In the genomic region with DNA sequence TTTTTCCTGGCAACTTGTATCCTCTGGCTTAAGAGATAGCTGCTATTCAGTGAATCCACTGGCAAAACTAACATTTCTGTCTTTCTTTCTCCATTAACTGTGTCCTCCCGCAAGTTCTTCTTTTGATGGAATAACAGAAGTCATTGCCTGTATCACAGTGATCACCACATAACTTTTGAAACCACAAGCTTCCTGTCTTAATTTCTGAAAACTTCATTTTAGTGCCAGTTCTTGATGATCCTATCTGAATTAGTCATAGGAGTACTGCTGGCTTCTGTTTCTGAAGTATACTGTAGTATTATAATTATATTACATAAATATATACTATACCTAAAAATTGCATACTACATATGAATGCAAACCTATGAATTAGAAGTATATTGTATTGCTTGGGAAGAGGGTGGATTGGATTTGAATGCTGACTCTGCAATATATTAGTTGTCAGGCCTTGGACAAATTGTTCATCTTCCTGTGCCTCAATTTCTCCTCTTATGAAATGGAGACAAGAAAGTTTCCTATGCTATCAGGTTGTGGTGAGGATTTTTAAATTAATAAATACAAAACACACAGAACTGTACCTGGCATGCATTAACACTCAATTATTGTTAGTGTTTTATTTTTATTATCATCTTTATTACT, we compare ENCODE assay signal across 19 cellular contexts.
DNase-seq lines count a peak whose midpoint lies in the region; ATAC-seq, FAIRE-seq and TF ChIP-seq lines count a peak whose summit lies in the region.
"Had no signal": no experiment of that assay in that cellular context is flagged by ENCODE, and none has a peak within 500 bp of the region (broad histone marks: within the 10 kb centered on the region; RNA-seq: fewer than 3 reads in every experiment).

No MANE protein-coding gene starts in this region.

- no peak for TF ChIP-seq RAD21 in GM12878 (IDR thresholded peaks at IDR 0.05; ENCODE audit: insufficient read depth, low read depth, low read length)

- SMC1A ChIA-PET in GM12878 (lab: Charles Lee; ENCODE audit: uncharacterized antibody, unreplicated experiment), result no interaction called here

- RAD21 ChIA-PET in GM12878 (lab: Charles Lee; ENCODE audit: unreplicated experiment), result no interaction called here

- no peaks in the 10 kb centered on the region for H3K27me3 ChIP-seq in GM12878 (replicated peaks in 1 of 2; ENCODE audit: control insufficient read depth in 2 of 2, insufficient read depth in 2 of 2, low read length in 1 of 2)
- H3K27me3 ChIP-seq: esophagus squamous epithelium, uterus had no signal

- POLR2A ChIA-PET in GM12878 (lab: Charles Lee), result interaction anchor here (0.6 kb wide), 1 partner anchor 48 kb away, joined by 6 read pairs; no protein-coding TSS in a partner anchor

- CTCF ChIA-PET in GM12878 (lab: Yijun Ruan, JAX), result no interaction called here

- no peak for FAIRE-seq in GM12878 (lab: Jason Lieb, UNC)
- FAIRE-seq: G401.6 had no signal

- H3K27me3 Mint-ChIP-seq in nephron progenitor cell (ENCODE audit: low read depth, poor library complexity), result no peaks in the 10 kb centered on the region
- H3K27me3 Mint-ChIP-seq: activated CD4-positive, alpha-beta T cell treated with anti-CD3 and anti-CD28 coated beads, Interleukin-2, amount 10 ng/mL, durations not matched to agents 7 days and 5 days; CD4-positive, alpha-beta memory T cell; dendritic cell treated with granulocyte-macrophage colony-stimulating factor and Interleukin-4, amounts not matched to agents 40 ng/mL and 50 ng/mL, for 4 days; memory B cell; stimulated activated naive CD8-positive, alpha-beta T cell treated with anti-CD3 and anti-CD28 coated beads, Interleukin-15, Interleukin-2, amounts not matched to agents 100 ng/mL and 50 ng/mL, for 24 hours had no signal

- no peaks in the 10 kb centered on the region for H3K9me3 ChIP-seq in GM12878 (replicated peaks; ENCODE audit: control insufficient read depth, insufficient read depth, low read length)
- H3K9me3 ChIP-seq: esophagus squamous epithelium, uterus had no signal

- no peak overlapping the region for H3K27ac ChIP-seq in GM12878 (ENCODE audit: control insufficient read depth, insufficient read depth)

- intact Hi-C loops in GM12878 (cut with micrococcal nuclease; ENCODE audit: unreplicated experiment), result no loop called here

- H3K4me1 ChIP-seq in GM12878 (ENCODE audit: control insufficient read depth, insufficient read depth, low read length), result no peaks in the 10 kb centered on the region

- no peaks in the 10 kb centered on the region for H3K36me3 Mint-ChIP-seq in nephron progenitor cell (ENCODE audit: low read depth)
- H3K36me3 Mint-ChIP-seq: CD4-positive, alpha-beta memory T cell; memory B cell had no signal

- H3K4me3 Mint-ChIP-seq in nephron progenitor cell, result no peak overlapping the region
- H3K4me3 Mint-ChIP-seq: activated CD4-positive, alpha-beta T cell treated with anti-CD3 and anti-CD28 coated beads, Interleukin-2, amount 10 ng/mL, durations not matched to agents 7 days and 5 days; activated T-cell treated with anti-CD3 and anti-CD28 coated beads, Interleukin-2, amount 50 U/mL, for 4 hours; CD4-positive, alpha-beta memory T cell; dendritic cell treated with granulocyte-macrophage colony-stimulating factor and Interleukin-4, amounts not matched to agents 40 ng/mL and 50 ng/mL, for 4 days; GM23338; memory B cell; stimulated activated naive CD8-positive, alpha-beta T cell treated with anti-CD3 and anti-CD28 coated beads, Interleukin-15, Interleukin-2, amounts not matched to agents 100 ng/mL and 50 ng/mL, for 24 hours had no signal

- DNase-seq in GDM1 (lab: John Stamatoyannopoulos, UW) (peak; percentile 55), OCI-M1 (lab: John Stamatoyannopoulos, UW) (peak; percentile 59), GM12878 (ENCODE audit: low read depth, low spot score) (no peak), nephron progenitor cell (no peak)
- DNase-seq: activated CD4-positive, alpha-beta T cell treated with anti-CD3 and anti-CD28 coated beads, Interleukin-2, amount 10 ng/mL, durations not matched to agents 7 days and 5 days; activated T-cell treated with anti-CD3 and anti-CD28 coated beads, Interleukin-2, amount 50 U/mL, for 4 hours; amniotic stem cell; CD4-positive, alpha-beta memory T cell; esophagus squamous epithelium; NCI-H2029; uterus had no signal

- TF ChIP-seq CTCF in GM12878 (IDR thresholded peaks at IDR 0.05 in 2 of 3, conservative IDR thresholded peaks at IDR 0.05 in 1 of 3; ENCODE audit: control insufficient read depth in 2 of 3, extremely low read depth in 1 of 3, insufficient read depth in 1 of 3, low read depth in 3 of 3, low read length in 3 of 3), result no peak
- no peak for TF ChIP-seq CTCF in nephron progenitor cell (IDR thresholded peaks at IDR 0.05)

- no TSS peak for BruUV-seq in GM12878 (replicated peaks; lab: Mats Ljungman, UMichigan)

- peak overlapping the region; percentile 60 for H3K27ac Mint-ChIP-seq in nephron progenitor cell
- H3K27ac Mint-ChIP-seq: activated CD4-positive, alpha-beta T cell treated with anti-CD3 and anti-CD28 coated beads, Interleukin-2, amount 10 ng/mL, durations not matched to agents 7 days and 5 days; CD4-positive, alpha-beta memory T cell; GM23338; memory B cell; stimulated activated naive CD8-positive, alpha-beta T cell treated with anti-CD3 and anti-CD28 coated beads, Interleukin-15, Interleukin-2, amounts not matched to agents 100 ng/mL and 50 ng/mL, for 24 hours had no signal

- TF ChIP-seq POLR2A in GM12878 (IDR thresholded peaks at IDR 0.05; ENCODE audit: low read depth, low read length), result no peak

- H3K79me2 ChIP-seq in GM12878 (ENCODE audit: control insufficient read depth, insufficient read depth, low read length), result no peaks in the 10 kb centered on the region

- no peak overlapping the region for H3K9ac ChIP-seq in GM12878 (ENCODE audit: control insufficient read depth, insufficient read depth, low read length)

- in situ Hi-C loops in GM12878 (cut with MboI), result no loop called here

- WGBS in GM12878 (ENCODE audit: insufficient coverage, insufficient replicate concordance, low lambda C conversion rate, missing lambda C conversion rate), result 93% methylated on average over 1 of the region's 1 CpG

- H3K4me1 Mint-ChIP-seq in nephron progenitor cell, result peaks cover 37% of the 10 kb centered on the region
- H3K4me1 Mint-ChIP-seq: activated CD4-positive, alpha-beta T cell treated with anti-CD3 and anti-CD28 coated beads, Interleukin-2, amount 10 ng/mL, durations not matched to agents 7 days and 5 days; CD4-positive, alpha-beta memory T cell; GM23338; memory B cell had no signal

- ATAC-seq in GM12878 (no peak), GM18858 (IDR thresholded peaks at IDR 0.05; ENCODE audit: unreplicated experiment) (no peak), HG02885 (IDR thresholded peaks at IDR 0.05; ENCODE audit: poor library complexity, unreplicated experiment) (no peak), HG03342 (IDR thresholded peaks at IDR 0.05; ENCODE audit: unreplicated experiment) (no peak)
- ATAC-seq: activated T-cell treated with anti-CD3 and anti-CD28 coated beads, Interleukin-2, amount 50 U/mL, for 4 hours; GM23338 had no signal

- H3K36me3 ChIP-seq in GM12878 (ENCODE audit: control insufficient read depth in 2 of 2, insufficient read depth in 2 of 2, low read length in 1 of 2), result no peaks in the 10 kb centered on the region
- H3K36me3 ChIP-seq: esophagus squamous epithelium, uterus had no signal

- no peaks in the 10 kb centered on the region for H3K9me3 Mint-ChIP-seq in nephron progenitor cell
- H3K9me3 Mint-ChIP-seq: activated CD4-positive, alpha-beta T cell treated with anti-CD3 and anti-CD28 coated beads, Interleukin-2, amount 10 ng/mL, durations not matched to agents 7 days and 5 days; dendritic cell treated with granulocyte-macrophage colony-stimulating factor and Interleukin-4, amounts not matched to agents 40 ng/mL and 50 ng/mL, for 4 days; GM23338; stimulated activated naive CD8-positive, alpha-beta T cell treated with anti-CD3 and anti-CD28 coated beads, Interleukin-15, Interleukin-2, amounts not matched to agents 100 ng/mL and 50 ng/mL, for 24 hours had no signal

- no peak overlapping the region for H3K4me3 ChIP-seq in GM12878
- H3K4me3 ChIP-seq: esophagus squamous epithelium, GM23338, uterus had no signal

- no peak overlapping the region for H3K4me2 ChIP-seq in GM12878 (ENCODE audit: control insufficient read depth, insufficient read depth)
- H3K4me2 ChIP-seq: GM23338 had no signal

- H2AFZ ChIP-seq in GM12878 (ENCODE audit: control insufficient read depth, low read depth, low read length), result no peak overlapping the region
- H2AFZ ChIP-seq: GM23338 had no signal

- TF ChIP-seq EP300 in GM12878 (IDR thresholded peaks at IDR 0.05; ENCODE audit: borderline replicate concordance in 1 of 2, control insufficient read depth in 1 of 2, low read depth in 2 of 2, low read length in 2 of 2), result no peak

- no peaks in the 10 kb centered on the region for H4K20me1 ChIP-seq in GM12878 (ENCODE audit: control insufficient read depth, insufficient read depth)

TF ChIP-seq in GM12878, 131 proteins besides CTCF, POLR2A, EP300 and RAD21 (continues in another document):
- no peak for TF ChIP-seq GABPA (IDR thresholded peaks at IDR 0.05; ENCODE audit: low read depth)
- TF ChIP-seq, protein P1, sequence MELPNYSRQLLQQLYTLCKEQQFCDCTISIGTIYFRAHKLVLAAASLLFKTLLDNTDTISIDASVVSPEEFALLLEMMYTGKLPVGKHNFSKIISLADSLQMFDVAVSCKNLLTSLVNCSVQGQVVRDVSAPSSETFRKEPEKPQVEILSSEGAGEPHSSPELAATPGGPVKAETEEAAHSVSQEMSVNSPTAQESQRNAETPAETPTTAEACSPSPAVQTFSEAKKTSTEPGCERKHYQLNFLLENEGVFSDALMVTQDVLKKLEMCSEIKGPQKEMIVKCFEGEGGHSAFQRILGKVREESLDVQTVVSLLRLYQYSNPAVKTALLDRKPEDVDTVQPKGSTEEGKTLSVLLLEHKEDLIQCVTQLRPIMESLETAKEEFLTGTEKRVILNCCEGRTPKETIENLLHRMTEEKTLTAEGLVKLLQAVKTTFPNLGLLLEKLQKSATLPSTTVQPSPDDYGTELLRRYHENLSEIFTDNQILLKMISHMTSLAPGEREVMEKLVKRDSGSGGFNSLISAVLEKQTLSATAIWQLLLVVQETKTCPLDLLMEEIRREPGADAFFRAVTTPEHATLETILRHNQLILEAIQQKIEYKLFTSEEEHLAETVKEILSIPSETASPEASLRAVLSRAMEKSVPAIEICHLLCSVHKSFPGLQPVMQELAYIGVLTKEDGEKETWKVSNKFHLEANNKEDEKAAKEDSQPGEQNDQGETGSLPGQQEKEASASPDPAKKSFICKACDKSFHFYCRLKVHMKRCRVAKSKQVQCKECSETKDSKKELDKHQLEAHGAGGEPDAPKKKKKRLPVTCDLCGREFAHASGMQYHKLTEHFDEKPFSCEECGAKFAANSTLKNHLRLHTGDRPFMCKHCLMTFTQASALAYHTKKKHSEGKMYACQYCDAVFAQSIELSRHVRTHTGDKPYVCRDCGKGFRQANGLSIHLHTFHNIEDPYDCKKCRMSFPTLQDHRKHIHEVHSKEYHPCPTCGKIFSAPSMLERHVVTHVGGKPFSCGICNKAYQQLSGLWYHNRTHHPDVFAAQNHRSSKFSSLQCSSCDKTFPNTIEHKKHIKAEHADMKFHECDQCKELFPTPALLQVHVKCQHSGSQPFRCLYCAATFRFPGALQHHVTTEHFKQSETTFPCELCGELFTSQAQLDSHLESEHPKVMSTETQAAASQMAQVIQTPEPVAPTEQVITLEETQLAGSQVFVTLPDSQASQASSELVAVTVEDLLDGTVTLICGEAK (IDR thresholded peaks at IDR 0.05; ENCODE audit: borderline replicate concordance), result no peak

Comparison
In these comparisons a context has a peak if more than half of its experiments do, and no peak if none do; other contexts are left out.
1. DNase-seq: peak in GDM1 (single experiment) and OCI-M1 (single experiment); none in GM12878 (single experiment) and nephron progenitor cell (single experiment).